ENCODE assay signal across 20 cellular contexts in the genomic region with DNA sequence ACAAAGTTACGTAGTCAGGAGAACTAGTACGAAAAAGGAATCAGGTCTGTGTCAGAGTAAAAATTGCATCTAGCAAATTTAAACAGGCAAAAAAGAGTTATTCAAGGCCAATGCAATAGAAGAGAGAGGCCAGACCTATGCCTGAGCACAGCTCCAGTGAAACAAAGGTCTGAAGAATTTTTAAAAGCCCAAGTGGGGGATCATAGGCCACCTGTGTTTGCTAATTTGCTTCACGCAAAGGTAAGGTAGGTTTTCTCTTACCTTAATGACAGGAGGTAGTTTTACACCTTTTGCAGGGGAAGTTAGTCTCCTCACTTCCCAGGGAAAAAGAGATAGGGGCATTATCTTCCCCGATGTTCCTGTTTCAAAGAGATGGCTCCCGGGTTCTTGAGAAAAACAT.
"Had no signal": no experiment of that assay in that cellular context is flagged by ENCODE, and none has a peak within 500 bp of the region (broad histone marks: within the 10 kb centered on the region; RNA-seq: fewer than 3 reads in every experiment).

No MANE protein-coding gene starts in this region.

- H3K36me3 ChIP-seq: colonic mucosa, esophagus muscularis mucosa, right lobe of liver, stomach, vagina had no signal

- H3K27me3 ChIP-seq: colonic mucosa, esophagus muscularis mucosa, right lobe of liver, stomach, vagina had no signal

- DNase-seq: activated CD4-positive, alpha-beta memory T cell treated with anti-CD3 and anti-CD28 coated beads for 36 hours; activated CD4-positive, alpha-beta T cell treated with anti-CD3 and anti-CD28 coated beads for 48 hours; activated effector memory CD4-positive, alpha-beta T cell treated with anti-CD3 and anti-CD28 coated beads, Interleukin-2, amount 50 U/mL, for 16 hours; activated naive CD4-positive, alpha-beta T cell treated with anti-CD3 and anti-CD28 coated beads, Interleukin-2, amount 10 ng/mL, durations not matched to agents 7 days and 5 days; amygdala; colonic mucosa; head of caudate nucleus; naive B cell; occipital lobe; posterior cingulate gyrus; right lobe of liver; stimulated activated CD4-positive, alpha-beta T cell treated with anti-CD3 and anti-CD28 coated beads, Interleukin-2, amount 100 ng/mL, for 24 hours; stomach; trophoblast cell had no signal

- H3K4me1 ChIP-seq: colonic mucosa, esophagus muscularis mucosa, right lobe of liver, stomach, vagina had no signal

- H3K27ac ChIP-seq: colonic mucosa, esophagus muscularis mucosa, right lobe of liver, skin epidermis, stomach, vagina had no signal

- H3K4me3 ChIP-seq: colonic mucosa, esophagus muscularis mucosa, right lobe of liver, skin epidermis, stomach, vagina had no signal

- H3K9me3 ChIP-seq: colonic mucosa, esophagus muscularis mucosa, right lobe of liver, vagina had no signal

- FAIRE-seq: bronchial epithelial cell, frontal cortex had no signal

- ATAC-seq: right lobe of liver; stimulated activated memory B cell treated with anti-CD40 and anti-IgM and Interleukin-4, amounts not matched to agents 10 μg/mL and 1 μg/mL and 100 μg/mL, for 72 hours had no signal
